ENCODE assay signal across 8 cellular contexts in the genomic region with DNA sequence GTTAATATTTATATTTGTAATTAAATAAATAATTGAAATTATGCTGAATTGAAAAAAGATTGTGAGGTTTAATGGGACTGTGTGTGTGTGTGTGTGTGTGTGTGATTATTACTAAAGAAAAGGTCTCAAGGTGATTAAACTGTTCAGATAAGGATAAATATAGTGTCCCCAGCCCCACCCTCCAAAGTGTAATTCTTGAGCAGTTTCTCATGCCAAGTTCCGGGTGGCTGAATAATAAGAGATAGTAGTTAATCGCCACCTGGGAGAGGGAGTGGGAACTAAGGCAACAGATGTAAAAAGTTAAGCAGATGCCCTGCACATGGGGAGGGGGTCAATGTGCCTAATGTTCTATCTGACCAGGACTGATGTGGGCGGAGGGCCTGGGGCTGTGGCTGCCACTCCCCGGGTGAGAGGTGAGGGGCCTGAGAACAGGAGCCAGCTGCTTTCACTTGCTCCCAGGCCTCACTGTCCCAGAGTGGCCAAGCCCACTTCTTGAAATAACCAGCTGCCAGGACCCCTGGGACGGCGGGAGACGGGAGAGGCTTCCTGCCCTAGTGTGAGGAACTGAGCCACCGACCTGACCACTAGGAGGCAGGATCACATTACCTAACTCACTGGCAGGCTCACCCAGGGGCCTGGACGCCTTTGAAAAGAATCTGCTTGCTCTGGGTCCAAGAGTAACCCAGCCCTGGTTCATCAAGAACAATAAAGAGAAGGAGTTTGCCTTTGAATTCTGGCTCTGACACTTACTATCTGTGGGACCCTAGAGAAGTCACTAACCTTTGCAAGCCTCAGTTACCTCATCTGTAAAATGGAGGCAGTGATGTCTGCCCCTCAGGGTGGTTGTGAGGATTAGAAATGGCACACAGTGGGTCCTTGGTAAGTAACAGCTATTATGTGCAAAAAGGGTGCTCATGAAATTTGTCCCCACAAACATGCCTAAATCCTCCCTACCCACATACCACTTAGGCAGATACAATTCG.
DNase-seq lines count a peak whose midpoint lies in the region; ATAC-seq and TF ChIP-seq lines count a peak whose summit lies in the region.

No MANE protein-coding gene starts in this region.

- peak; percentile 7 for DNase-seq in AG09309 (ENCODE audit: low read depth)
- DNase-seq in RPMI7951 (ENCODE audit: low read depth) = peak; percentile 44
- no peak for DNase-seq in epithelial cell of proximal tubule (ENCODE audit: low read depth)
- DNase-seq in non-pigmented ciliary epithelial cell (ENCODE audit: low read depth) = peak; percentile 3
- DNase-seq in T-cell = no peak

- no peak overlapping the region for H3K27ac Mint-ChIP-seq in T-cell

- CTCF ChIA-PET in T-cell (lab: Charles Lee) = no interaction called here

- POLR2A ChIA-PET in T-cell (lab: Charles Lee) = no interaction called here

- TF ChIP-seq CTCF in AG09309 (IDR thresholded peaks at IDR 0.05; ENCODE audit: control insufficient read depth, insufficient read depth, low read depth, low read length, missing control alignments) (peak; percentile 67), GM12872 (IDR thresholded peaks at IDR 0.05; ENCODE audit: insufficient read depth, low read depth, low read length) (peak; percentile 81), epithelial cell of proximal tubule (conservative IDR thresholded peaks at IDR 0.05; ENCODE audit: low read depth, low read length) (peak; percentile 75)

- H3K4me3 Mint-ChIP-seq in T-cell = no peak overlapping the region

- ATAC-seq in HG03280 (IDR thresholded peaks at IDR 0.05; ENCODE audit: unreplicated experiment) (peak; percentile 69), GM18861 (IDR thresholded peaks at IDR 0.05; ENCODE audit: unreplicated experiment) (no peak), T-cell (replicated peaks in 1 of 4) (no peak)

- no peak overlapping the region for H3K4me3 ChIP-seq in AG09309 (ENCODE audit: control insufficient read depth, low read depth, low read length)
- no peak overlapping the region for H3K4me3 ChIP-seq in epithelial cell of proximal tubule (ENCODE audit: low read depth, low read length)

- no peaks in the 10 kb centered on the region for H3K9me3 Mint-ChIP-seq in T-cell

- H3K27me3 Mint-ChIP-seq in T-cell = peaks cover 15 to 19% of the 10 kb centered on the region in 2 donors

- no peaks in the 10 kb centered on the region for H3K36me3 Mint-ChIP-seq in T-cell

- H3K4me1 Mint-ChIP-seq in T-cell = no peaks in the 10 kb centered on the region

Comparison
In these comparisons a context has a peak if more than half of its experiments do, and no peak if none do; other contexts are left out.
1. DNase-seq: peak in AG09309 (single experiment), RPMI7951 (single experiment) and non-pigmented ciliary epithelial cell (single experiment); none in epithelial cell of proximal tubule (single experiment) and T-cell (0 of 34).
2. Peak in every context shown above with its lines, with median percentiles within 50 percentile points of each other: CTCF ChIP-seq.